ENCODE assay signal across 8 cellular contexts in genomic region chr2:46299365-46300263, GRCh38. TPM values are rescaled to one million over a fixed set of nuclear protein-coding genes. Genes with fewer than 3 reads are reported as not detected.
DNase-seq lines count a peak whose midpoint lies in the region; ATAC-seq and TF ChIP-seq lines count a peak whose summit lies in the region.

No MANE protein-coding gene starts in this region.

- H3K9me3 ChIP-seq in iPS-20b (ENCODE audit: insufficient read depth, low read depth, low read length), result no peaks in the 10 kb centered on the region; the same call in 1 of the 2 replicates
- no peaks in the 10 kb centered on the region for H3K9me3 ChIP-seq in gastrocnemius medialis

- TF ChIP-seq CTCF in MCF 10A (IDR thresholded peaks at IDR 0.05; ENCODE audit: unreplicated experiment), result no peak
- TF ChIP-seq CTCF in gastrocnemius medialis (IDR thresholded peaks at IDR 0.05 in 4 of 5, conservative IDR thresholded peaks at IDR 0.05 in 1 of 5), result no peak

- H3K27me3 Mint-ChIP-seq in MCF 10A (ENCODE audit: insufficient read depth, unreplicated experiment), result no peaks in the 10 kb centered on the region

- intact Hi-C loops in MCF 10A (cut with micrococcal nuclease), result loop anchor here (1.0 to 5.0 kb wide), 8 partner anchors 16 to 657 kb away; no protein-coding TSS in a partner anchor
- intact Hi-C loops in gastrocnemius medialis (cut with DNase I; ENCODE audit: low total_unique reads), result loop anchor here (2.0 to 5.0 kb wide), 4 partner anchors 65 to 647 kb away; partner anchors contain the start of gene PRKCE

- peaks cover 26% of the 10 kb centered on the region for H3K4me1 Mint-ChIP-seq in MCF 10A (ENCODE audit: insufficient read depth, unreplicated experiment)

- BruUV-seq in MCF 10A (replicated peaks; lab: Mats Ljungman, UMichigan), result TSS peak; percentile 69

- peaks cover 92% of the 10 kb centered on the region for H3K27me3 ChIP-seq in iPS-20b (ENCODE audit: insufficient read depth, low read length)
- H3K27me3 ChIP-seq in gastrocnemius medialis, result no peaks in the 10 kb centered on the region

- H3K36me3 Mint-ChIP-seq in MCF 10A (ENCODE audit: insufficient read depth, unreplicated experiment), result peaks cover 7% of the 10 kb centered on the region

- H3K4me3 Mint-ChIP-seq in MCF 10A (ENCODE audit: unreplicated experiment), result peak overlapping the region; percentile 86

- H3K4me3 ChIP-seq in iPS-20b (ENCODE audit: low read length) (peak overlapping the region; percentile 77), gastrocnemius medialis (peak overlapping the region; percentile 81 to 99 (median 94))

- POLR2A ChIA-PET in MCF 10A (lab: Yijun Ruan, JAX), result interaction anchor here (0.6 to 24.9 kb wide), 20 partner anchors 12 to 476 kb away, joined by 3 to 553 read pairs (median 4); no protein-coding TSS in a partner anchor

- CTCF ChIA-PET in MCF 10A (lab: Yijun Ruan, JAX), result interaction anchor here (0.6 to 2.6 kb wide), 13 partner anchors 11 to 1329 kb away, joined by 3 to 11 read pairs (median 3); no protein-coding TSS in a partner anchor

- H3K36me3 ChIP-seq in iPS-20b (ENCODE audit: insufficient read depth, low read depth, low read length) (no peaks in the 10 kb centered on the region), gastrocnemius medialis (no peaks in the 10 kb centered on the region)

- in situ Hi-C loops in gastrocnemius medialis (cut with MboI; ENCODE audit: low sequenced_read_pairs in 4 of 4), result no loop called here

- ATAC-seq in gastrocnemius medialis (peak in 1 of 2 donors; percentile 9), HG02852 (IDR thresholded peaks at IDR 0.05; ENCODE audit: unreplicated experiment) (no peak)

- H3K27ac Mint-ChIP-seq in MCF 10A (ENCODE audit: low read depth, unreplicated experiment), result peak overlapping the region; percentile 75

- H3K4me1 ChIP-seq in iPS-20b (ENCODE audit: insufficient read depth, low read length) (peaks cover 13% of the 10 kb centered on the region; the same call in 1 of the 2 replicates), gastrocnemius medialis (peaks cover 23 to 25% of the 10 kb centered on the region in 2 donors)

- no peak overlapping the region for H3K27ac ChIP-seq in iPS-20b (ENCODE audit: low read length)
- peak overlapping the region; percentile 91 to 98 (median 97) for H3K27ac ChIP-seq in gastrocnemius medialis

- peak; percentile 15 for DNase-seq in NCI-H2171 treated with DMSO at 0.1 percent for 48 hours (lab: John Stamatoyannopoulos, UW)
- no peak for DNase-seq in NCI-H2171 (lab: John Stamatoyannopoulos, UW)
- DNase-seq in NCI-H82 (lab: John Stamatoyannopoulos, UW), result peak; percentile 90
- peak; percentile 97 for DNase-seq in MCF 10A (ENCODE audit: unreplicated experiment)
- DNase-seq in gastrocnemius medialis, result peak in 1 of 2 donors; percentile 60
- DNase-seq in activated gamma-delta T cell (lab: John Stamatoyannopoulos, UW), result no peak

- TF ChIP-seq POLR2A in gastrocnemius medialis (IDR thresholded peaks at IDR 0.05), result no peak

- H3K9me3 Mint-ChIP-seq in MCF 10A (ENCODE audit: unreplicated experiment), result no peaks in the 10 kb centered on the region

- no peak overlapping the region for H3K9ac ChIP-seq in iPS-20b (ENCODE audit: low read depth, low read length)

RNA-seq across cellular contexts. Expression of gene EPAS1, which starts 2.4 kb away (rescaled TPM):
- 146 and 200 TPM in 2 replicates for total RNA-seq in MCF 10A (2022)
- 10 to 100 TPM; 61.5 to 95.1 (median 90.0) TPM for total RNA-seq in gastrocnemius medialis

Comparison
In these comparisons a context has a peak if more than half of its experiments do, and no peak if none do; other contexts are left out.
1. DNase-seq: peak in NCI-H2171 treated with DMSO at 0.1 percent for 48 hours (single experiment), NCI-H82 (single experiment) and MCF 10A (single experiment); none in NCI-H2171 (single experiment) and activated gamma-delta T cell (single experiment).